21 cellular contexts compared by ENCODE assay signal in the genomic region with DNA sequence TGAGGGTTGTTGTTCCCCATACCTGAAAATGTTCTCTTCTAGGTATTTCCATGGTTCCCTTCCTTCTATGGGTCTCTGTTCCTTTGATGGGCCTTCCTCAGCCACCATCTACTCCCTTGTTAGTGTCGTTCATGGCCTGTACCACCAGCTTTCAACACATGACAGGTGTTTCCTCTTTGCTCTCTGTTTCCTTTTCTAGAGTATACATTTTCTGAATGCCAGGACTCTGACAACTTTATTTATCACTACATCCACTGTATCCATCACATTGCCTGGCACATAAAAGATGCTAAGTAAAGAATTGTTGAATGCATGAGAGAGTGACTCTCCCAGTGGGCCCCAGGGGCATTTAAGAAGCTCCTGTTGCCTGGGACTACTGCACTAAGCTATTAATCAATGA.
DNase-seq lines count a peak whose midpoint lies in the region; ATAC-seq and TF ChIP-seq lines count a peak whose summit lies in the region.
"Had no signal": no experiment of that assay in that cellular context is flagged by ENCODE, and none has a peak within 500 bp of the region (broad histone marks: within the 10 kb centered on the region; RNA-seq: fewer than 3 reads in every experiment).

No MANE protein-coding gene starts in this region.

- no peaks in the 10 kb centered on the region for H3K36me3 Mint-ChIP-seq in neural progenitor cell
- H3K36me3 Mint-ChIP-seq: CD4-positive, CD25-positive, alpha-beta regulatory T cell; CD8-positive, alpha-beta T cell had no signal

- TF ChIP-seq CTCF in MM.1S (IDR thresholded peaks at IDR 0.05; ENCODE audit: low read length) (no peak), neural progenitor cell (IDR thresholded peaks at IDR 0.05) (no peak), upper lobe of left lung (IDR thresholded peaks at IDR 0.05) (no peak)

- DNase-seq in MM.1S (peak; percentile 24), dermis microvascular lymphatic vessel endothelial cell (ENCODE audit: low read depth in 2 of 2) (peak; percentile 32 to 72), neural progenitor cell (ENCODE audit: low spot score) (no peak), upper lobe of left lung (no peak)
- no peak for DNase-seq in central memory CD4-positive, alpha-beta T cell
- DNase-seq: 8988T; ACHN; AML-193; BE2C; Caco-2; CD4-positive, CD25-positive, alpha-beta regulatory T cell; CD8-positive, alpha-beta T cell; DMS153; DND-41; GM23248; H9 had no signal

- H3K27me3 ChIP-seq in BLaER1 (no peaks in the 10 kb centered on the region), MM.1S (replicated peaks; ENCODE audit: insufficient read depth, low read length) (0 out of 2 replicates have a peak, but pooled peaks cover 2% of the 10 kb centered on the region), neural progenitor cell (no peaks in the 10 kb centered on the region), upper lobe of left lung (no peaks in the 10 kb centered on the region)
- H3K27me3 ChIP-seq: BE2C had no signal

- H3K27me3 Mint-ChIP-seq in neural progenitor cell (ENCODE audit: insufficient read depth, low read depth): peaks cover 11% of the 10 kb centered on the region
- H3K27me3 Mint-ChIP-seq: CD4-positive, CD25-positive, alpha-beta regulatory T cell had no signal

- no peak overlapping the region for H3K4me3 Mint-ChIP-seq in neural progenitor cell
- H3K4me3 Mint-ChIP-seq: CD4-positive, CD25-positive, alpha-beta regulatory T cell; CD8-positive, alpha-beta T cell; H9 had no signal

- H3K4me2 ChIP-seq in BLaER1 (peak overlapping the region; percentile 39), MM.1S (ENCODE audit: low read depth, low read length) (no peak overlapping the region), neural progenitor cell (no peak overlapping the region)
- H3K4me2 ChIP-seq: A549 had no signal

- H3K27ac Mint-ChIP-seq in neural progenitor cell: peak overlapping the region; percentile 11
- H3K27ac Mint-ChIP-seq: CD4-positive, CD25-positive, alpha-beta regulatory T cell; CD8-positive, alpha-beta T cell; H9 had no signal

- H4K20me1 ChIP-seq in BLaER1 (no peaks in the 10 kb centered on the region), MM.1S (ENCODE audit: insufficient read depth, low read length) (no peaks in the 10 kb centered on the region), neural progenitor cell (ENCODE audit: low read depth) (no peaks in the 10 kb centered on the region)

- H3K9me2 ChIP-seq in MM.1S (replicated peaks; ENCODE audit: insufficient read depth, low read length): no peaks in the 10 kb centered on the region

- no peaks in the 10 kb centered on the region for H3K9me3 Mint-ChIP-seq in neural progenitor cell
- H3K9me3 Mint-ChIP-seq: H9 had no signal

- ATAC-seq in HG03432 (IDR thresholded peaks at IDR 0.05; ENCODE audit: unreplicated experiment): no peak
- ATAC-seq in upper lobe of left lung (ENCODE audit: low FRiP score in 2 of 2): no peak
- ATAC-seq: A549; CD8-positive, alpha-beta T cell; HCT116 had no signal

- H3K9me3 ChIP-seq in BLaER1: no peaks in the 10 kb centered on the region
- no peaks in the 10 kb centered on the region for H3K9me3 ChIP-seq in MM.1S (replicated peaks; ENCODE audit: insufficient read depth, low read length)
- H3K9me3 ChIP-seq in neural progenitor cell (ENCODE audit: low read depth): no peaks in the 10 kb centered on the region
- no peaks in the 10 kb centered on the region for H3K9me3 ChIP-seq in upper lobe of left lung
- H3K9me3 ChIP-seq: A549, BE2C, Caco-2 had no signal

- TF ChIP-seq POLR2A in upper lobe of left lung (IDR thresholded peaks at IDR 0.05): no peak

- H3K4me1 ChIP-seq in BLaER1: peaks cover 17% of the 10 kb centered on the region
- no peaks in the 10 kb centered on the region; the same call in 1 of the 2 replicates for H3K4me1 ChIP-seq in MM.1S (ENCODE audit: low read length)
- peaks cover 16% of the 10 kb centered on the region for H3K4me1 ChIP-seq in neural progenitor cell
- H3K4me1 ChIP-seq in upper lobe of left lung: no peaks in the 10 kb centered on the region
- H3K4me1 ChIP-seq: A549, BE2C, Caco-2 had no signal

- H3K36me3 ChIP-seq in BLaER1 (no peaks in the 10 kb centered on the region), MM.1S (replicated peaks; ENCODE audit: insufficient read depth, low read length) (no peaks in the 10 kb centered on the region), neural progenitor cell (no peaks in the 10 kb centered on the region), upper lobe of left lung (no peaks in the 10 kb centered on the region)
- H3K36me3 ChIP-seq: BE2C had no signal

- H3K4me3 ChIP-seq in BLaER1 (no peak overlapping the region), MM.1S (ENCODE audit: low read length) (no peak overlapping the region), neural progenitor cell (no peak overlapping the region), upper lobe of left lung (no peak overlapping the region)
- H3K4me3 ChIP-seq: A549, GM23248 had no signal

- peaks cover 31% of the 10 kb centered on the region for H3K4me1 Mint-ChIP-seq in neural progenitor cell
- H3K4me1 Mint-ChIP-seq: CD4-positive, CD25-positive, alpha-beta regulatory T cell had no signal

- H3K27ac ChIP-seq in BLaER1: no peak overlapping the region
- H3K27ac ChIP-seq in MM.1S (ENCODE audit: low read length): no peak overlapping the region
- H3K27ac ChIP-seq in neural progenitor cell: no peak overlapping the region
- H3K27ac ChIP-seq in upper lobe of left lung: no peak overlapping the region
- H3K27ac ChIP-seq: A549, C4-2B, GM23248 had no signal

- WGBS in upper lobe of left lung, 2 donors: 30 to 47% methylated on average over 1 of the region's 1 CpG

- H2AFZ ChIP-seq in MM.1S (ENCODE audit: low read length): no peak overlapping the region
- H2AFZ ChIP-seq in neural progenitor cell (replicated peaks): no peak overlapping the region
- H2AFZ ChIP-seq: GM23248 had no signal

- H3K79me2 ChIP-seq in MM.1S (ENCODE audit: low read length) (no peaks in the 10 kb centered on the region), neural progenitor cell (ENCODE audit: low read depth) (no peaks in the 10 kb centered on the region)

- no peak for TF ChIP-seq EP300 in upper lobe of left lung (IDR thresholded peaks at IDR 0.05)

- no peak overlapping the region for H3K9ac ChIP-seq in BLaER1
- H3K9ac ChIP-seq in MM.1S (ENCODE audit: low read length): no peak overlapping the region
- no peak overlapping the region for H3K9ac ChIP-seq in neural progenitor cell
- H3K9ac ChIP-seq: GM23248 had no signal

- H3F3A ChIP-seq in MM.1S (ENCODE audit: insufficient read depth, low read length) (no peaks in the 10 kb centered on the region), neural progenitor cell (ENCODE audit: low read depth) (no peaks in the 10 kb centered on the region)

Comparison
In these comparisons a context has a peak if more than half of its experiments do, and no peak if none do; other contexts are left out.
1. DNase-seq: peak in MM.1S (single experiment) and dermis microvascular lymphatic vessel endothelial cell (2 of 2); none in neural progenitor cell (single experiment), central memory CD4-positive, alpha-beta T cell (single experiment) and upper lobe of left lung (0 of 2).